ENCODE assay signal across 1 cellular context in genomic region chr17:27654654-27655524, GRCh38.
TF ChIP-seq lines count a peak whose summit lies in the region.

No MANE protein-coding gene starts in this region.

TF ChIP-seq in K562, 482 proteins besides CTCF, POLR2A, EP300 and RAD21 (continued from another document and continues in another):
- peak; percentile 45 for TF ChIP-seq MGA (IDR thresholded peaks at IDR 0.05)
- peak; percentile 37; the same call in 1 of the 2 replicates for TF ChIP-seq KLF16 (IDR thresholded peaks at IDR 0.05)
- TF ChIP-seq SIX5 (IDR thresholded peaks at IDR 0.05; ENCODE audit: borderline replicate concordance in 1 of 2, insufficient read depth in 1 of 2, low read depth in 1 of 2, low read length in 2 of 2): no peak; a peak in 1 of 4 replicates
- TF ChIP-seq, protein P1, sequence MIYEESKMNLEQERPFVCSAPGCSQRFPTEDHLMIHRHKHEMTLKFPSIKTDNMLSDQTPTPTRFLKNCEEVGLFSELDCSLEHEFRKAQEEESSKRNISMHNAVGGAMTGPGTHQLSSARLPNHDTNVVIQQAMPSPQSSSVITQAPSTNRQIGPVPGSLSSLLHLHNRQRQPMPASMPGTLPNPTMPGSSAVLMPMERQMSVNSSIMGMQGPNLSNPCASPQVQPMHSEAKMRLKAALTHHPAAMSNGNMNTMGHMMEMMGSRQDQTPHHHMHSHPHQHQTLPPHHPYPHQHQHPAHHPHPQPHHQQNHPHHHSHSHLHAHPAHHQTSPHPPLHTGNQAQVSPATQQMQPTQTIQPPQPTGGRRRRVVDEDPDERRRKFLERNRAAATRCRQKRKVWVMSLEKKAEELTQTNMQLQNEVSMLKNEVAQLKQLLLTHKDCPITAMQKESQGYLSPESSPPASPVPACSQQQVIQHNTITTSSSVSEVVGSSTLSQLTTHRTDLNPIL (CRISPR knock-in tag; IDR thresholded peaks at IDR 0.05): no peak
- no peak for TF ChIP-seq SMAD2 (IDR thresholded peaks at IDR 0.05; ENCODE audit: low read depth, low read length)
- TF ChIP-seq RUNX1 (IDR thresholded peaks at IDR 0.05; ENCODE audit: low read depth): no peak
- TF ChIP-seq MYC (IDR thresholded peaks at IDR 0.05; ENCODE audit: low read depth, low read length): peak; percentile 79
- TF ChIP-seq MYC (CRISPR knock-in tag; IDR thresholded peaks at IDR 0.05; ENCODE audit: borderline replicate concordance, low read depth): no peak
- no peak for TF ChIP-seq USF1 (CRISPR knock-in tag; IDR thresholded peaks at IDR 0.05)
- TF ChIP-seq TAF15 (IDR thresholded peaks at IDR 0.05; ENCODE audit: low read depth, low read length): no peak
- TF ChIP-seq ELF2 (CRISPR knock-in tag; IDR thresholded peaks at IDR 0.05): peak; percentile 71
- TF ChIP-seq GABPB1 (CRISPR knock-in tag; IDR thresholded peaks at IDR 0.05): peak; percentile 82
- peak; percentile 70; the same call in 1 of the 2 replicates for TF ChIP-seq NR2C2 (CRISPR knock-in tag; IDR thresholded peaks at IDR 0.05)
- TF ChIP-seq NR2C2 (tag; IDR thresholded peaks at IDR 0.05): peak; percentile 71
- no peak for TF ChIP-seq RFX7 (CRISPR knock-in tag; IDR thresholded peaks at IDR 0.05)
- TF ChIP-seq, protein P2, sequence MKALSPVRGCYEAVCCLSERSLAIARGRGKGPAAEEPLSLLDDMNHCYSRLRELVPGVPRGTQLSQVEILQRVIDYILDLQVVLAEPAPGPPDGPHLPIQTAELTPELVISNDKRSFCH (CRISPR knock-in tag; IDR thresholded peaks at IDR 0.05): no peak
- TF ChIP-seq, protein P2 (tag; IDR thresholded peaks at IDR 0.05): 0 out of 2 replicates have a peak, but pooled peaks have one; percentile 24
- TF ChIP-seq RB1 (IDR thresholded peaks at IDR 0.05; ENCODE audit: low read depth): peak; percentile 11; the same call in 1 of the 2 replicates
- no peak for TF ChIP-seq ZFP36 (IDR thresholded peaks at IDR 0.05; ENCODE audit: low read depth, low read length, partially characterized antibody)
- 0 out of 2 replicates have a peak, but pooled peaks have one; percentile 53 for TF ChIP-seq XRCC5 (IDR thresholded peaks at IDR 0.05; ENCODE audit: low read depth, low read length)
- TF ChIP-seq SMARCA5 (IDR thresholded peaks at IDR 0.05): peak; percentile 79
- TF ChIP-seq E2F1 (CRISPR knock-in tag; IDR thresholded peaks at IDR 0.05): peak; percentile 57; the same call in 1 of the 2 replicates
- no peak for TF ChIP-seq HMGXB4 (CRISPR knock-in tag; IDR thresholded peaks at IDR 0.05)
- TF ChIP-seq CHD1 (IDR thresholded peaks at IDR 0.05; ENCODE audit: low read length): no peak
- TF ChIP-seq ZBTB11 (CRISPR knock-in tag; IDR thresholded peaks at IDR 0.05): peak in 2 of 3 experiments; percentile 50 to 92; a peak in 2 of 6 replicates
- TF ChIP-seq RCOR1 (IDR thresholded peaks at IDR 0.05; ENCODE audit: borderline replicate concordance in 1 of 2, low read depth in 2 of 2, low read length in 2 of 2): peak in 1 of 2 experiments; percentile 63; a peak in 2 of 4 replicates
- TF ChIP-seq CTBP1 (IDR thresholded peaks at IDR 0.05; ENCODE audit: borderline replicate concordance): peak; percentile 83
- TF ChIP-seq KHSRP (IDR thresholded peaks at IDR 0.05): no peak
- peak; percentile 60; the same call in 1 of the 2 replicates for TF ChIP-seq MIER1 (IDR thresholded peaks at IDR 0.05; ENCODE audit: low read depth)
- TF ChIP-seq THRAP3 (IDR thresholded peaks at IDR 0.05; ENCODE audit: borderline replicate concordance): no peak
- TF ChIP-seq, protein P3, sequence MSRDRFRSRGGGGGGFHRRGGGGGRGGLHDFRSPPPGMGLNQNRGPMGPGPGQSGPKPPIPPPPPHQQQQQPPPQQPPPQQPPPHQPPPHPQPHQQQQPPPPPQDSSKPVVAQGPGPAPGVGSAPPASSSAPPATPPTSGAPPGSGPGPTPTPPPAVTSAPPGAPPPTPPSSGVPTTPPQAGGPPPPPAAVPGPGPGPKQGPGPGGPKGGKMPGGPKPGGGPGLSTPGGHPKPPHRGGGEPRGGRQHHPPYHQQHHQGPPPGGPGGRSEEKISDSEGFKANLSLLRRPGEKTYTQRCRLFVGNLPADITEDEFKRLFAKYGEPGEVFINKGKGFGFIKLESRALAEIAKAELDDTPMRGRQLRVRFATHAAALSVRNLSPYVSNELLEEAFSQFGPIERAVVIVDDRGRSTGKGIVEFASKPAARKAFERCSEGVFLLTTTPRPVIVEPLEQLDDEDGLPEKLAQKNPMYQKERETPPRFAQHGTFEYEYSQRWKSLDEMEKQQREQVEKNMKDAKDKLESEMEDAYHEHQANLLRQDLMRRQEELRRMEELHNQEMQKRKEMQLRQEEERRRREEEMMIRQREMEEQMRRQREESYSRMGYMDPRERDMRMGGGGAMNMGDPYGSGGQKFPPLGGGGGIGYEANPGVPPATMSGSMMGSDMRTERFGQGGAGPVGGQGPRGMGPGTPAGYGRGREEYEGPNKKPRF (IDR thresholded peaks at IDR 0.05; ENCODE audit: low read depth, low read length): no peak
- TF ChIP-seq GABPA (tag; conservative IDR thresholded peaks at IDR 0.05; ENCODE audit: low read depth): peak; percentile 69
- TF ChIP-seq SMAD4 (CRISPR knock-in tag; conservative IDR thresholded peaks at IDR 0.05): peak; percentile 29; the same call in 1 of the 2 replicates
- no peak for TF ChIP-seq DNMT1 (IDR thresholded peaks at IDR 0.05)
- TF ChIP-seq SMC3 (conservative IDR thresholded peaks at IDR 0.05; ENCODE audit: insufficient read depth, low read depth, low read length): peak; percentile 86
- TF ChIP-seq MAX (CRISPR knock-in tag; IDR thresholded peaks at IDR 0.05): peak; percentile 46; the same call in 1 of the 2 replicates
- peak; percentile 74 for TF ChIP-seq PHF20 (IDR thresholded peaks at IDR 0.05; ENCODE audit: partially characterized antibody)
